Comparison of ENCODE assay signal across 29 cellular contexts in the genomic region with DNA sequence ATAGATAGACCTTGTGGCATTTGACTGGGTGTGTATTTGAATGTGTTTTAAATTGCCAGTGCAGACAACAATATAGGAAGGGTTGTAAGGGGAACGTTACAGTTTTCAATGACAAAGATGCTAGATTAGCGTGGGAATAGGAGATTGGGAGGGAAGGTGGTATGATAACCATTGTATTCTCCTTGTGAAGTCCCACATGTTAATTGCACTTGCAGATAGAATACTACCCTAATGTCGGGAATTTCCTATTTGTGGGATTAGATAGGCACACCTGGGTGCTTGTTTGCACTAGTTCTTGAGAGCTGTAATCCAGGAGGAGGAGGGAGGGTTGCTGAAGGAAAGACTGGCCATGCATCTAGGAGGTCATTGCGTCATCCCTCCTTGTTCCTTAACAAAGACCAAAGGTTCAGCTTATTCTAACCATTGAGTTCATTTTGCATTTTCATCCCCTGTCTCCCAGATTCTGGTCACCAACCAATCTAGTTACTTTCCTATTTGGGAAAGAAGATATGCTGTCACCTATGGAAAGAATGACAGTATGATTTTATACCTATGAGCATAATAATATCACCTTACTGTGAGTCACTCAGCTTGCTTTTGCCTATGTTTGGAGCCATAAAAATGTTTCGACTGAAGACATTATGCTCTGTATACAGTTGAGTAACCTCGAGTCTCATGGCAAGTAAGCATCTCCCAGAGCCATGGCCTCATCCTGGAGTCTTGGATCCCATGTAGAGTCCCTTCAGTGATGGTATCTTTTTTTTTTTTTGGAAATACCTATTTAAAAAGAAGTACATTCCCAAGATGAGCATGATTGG.
DNase-seq lines count a peak whose midpoint lies in the region; ATAC-seq and TF ChIP-seq lines count a peak whose summit lies in the region.
"Had no signal": no experiment of that assay in that cellular context is flagged by ENCODE, and none has a peak within 500 bp of the region (broad histone marks: within the 10 kb centered on the region; RNA-seq: fewer than 3 reads in every experiment).

No MANE protein-coding gene starts in this region.

- H3K27me3 Mint-ChIP-seq in WTC11 (ENCODE audit: low read depth), result no peaks in the 10 kb centered on the region
- H3K27me3 Mint-ChIP-seq: stimulated activated naive CD8-positive, alpha-beta T cell treated with anti-CD3 and anti-CD28 coated beads, Interleukin-15, amount 100 ng/mL, for 72 hours had no signal

- peaks cover 24% of the 10 kb centered on the region for H3K36me3 ChIP-seq in HUES48 (ENCODE audit: control insufficient read depth, insufficient read depth, low read length)
- H3K36me3 ChIP-seq: MG63, SJCRH30, thoracic aorta, uterus, WERI-Rb-1 had no signal

- CTCF ChIA-PET in WTC11 (lab: Charles Lee), result interaction anchor here (0.8 to 1.0 kb wide), 2 partner anchors 12 to 212 kb away, joined by 3 to 4 read pairs; no protein-coding TSS in a partner anchor

- DNase-seq in NCI-H510A treated with DMSO at 0.1 percent for 48 hours (lab: John Stamatoyannopoulos, UW) (peak; percentile 23), NCI-H510A (lab: John Stamatoyannopoulos, UW) (no peak), WTC11 (ENCODE audit: low spot score) (no peak), iPS DF 19.7 (ENCODE audit: low read depth, low spot score) (peak; percentile 35), activated gamma-delta T cell (lab: John Stamatoyannopoulos, UW) (no peak)
- DNase-seq in stimulated activated naive CD4-positive, alpha-beta T cell treated with Interleukin-2 at 50 U/mL for 16 hours (lab: John Stamatoyannopoulos, UW), result no peak
- DNase-seq: 8988T; activated naive CD4-positive, alpha-beta T cell treated with anti-CD3 and anti-CD28 coated beads for 36 hours; amniotic stem cell; Calu3; glutamatergic neuron; GM23248; MG63; NCI-H1417 treated with DMSO at 0.1 percent for 48 hours; NCI-H226; NCI-H774; SJCRH30; stimulated activated CD4-positive, alpha-beta T cell treated with anti-CD3 and anti-CD28 coated beads, Interleukin-1b, Interleukin-23, amount 100 ng/mL, for 48 hours; stimulated activated naive CD8-positive, alpha-beta T cell treated with anti-CD3 and anti-CD28 coated beads, Interleukin-15, amount 100 ng/mL, for 72 hours; SW 1271; uterus; WERI-Rb-1 had no signal

- peak overlapping the region; percentile 14 for H3K27ac ChIP-seq in HUES48 (ENCODE audit: low read depth, low read length)
- H3K27ac ChIP-seq: epithelial cell of prostate, GM23248, KMS-11, SJCRH30, thoracic aorta, uterus, WERI-Rb-1 had no signal

- no peak overlapping the region for H3K4me3 Mint-ChIP-seq in WTC11
- H3K4me3 Mint-ChIP-seq: activated naive CD4-positive, alpha-beta T cell treated with anti-CD3 and anti-CD28 coated beads for 36 hours; stimulated activated naive CD8-positive, alpha-beta T cell treated with anti-CD3 and anti-CD28 coated beads, Interleukin-15, amount 100 ng/mL, for 72 hours had no signal

- H3K27me3 ChIP-seq in HUES48 (ENCODE audit: control insufficient read depth, insufficient read depth, low read length), result no peaks in the 10 kb centered on the region
- H3K27me3 ChIP-seq: MG63, SJCRH30, uterus had no signal

- H3K4me3 ChIP-seq in HUES48 (ENCODE audit: low read depth, low read length), result no peak overlapping the region; the same call in 1 of the 2 replicates
- H3K4me3 ChIP-seq: GM23248, MG63, SJCRH30, smooth muscle cell, thoracic aorta, uterus had no signal

- no peak overlapping the region for H3K9ac ChIP-seq in HUES48 (ENCODE audit: low read depth, low read length)
- H3K9ac ChIP-seq: GM23248, KMS-11 had no signal

- H3K36me3 Mint-ChIP-seq in WTC11, result peaks cover 13% of the 10 kb centered on the region

- H3K4me1 ChIP-seq in HUES48 (ENCODE audit: control insufficient read depth, insufficient read depth, low read length), result peaks cover 61% of the 10 kb centered on the region
- H3K4me1 ChIP-seq: uterus had no signal

- no peaks in the 10 kb centered on the region for H3K9me3 ChIP-seq in HUES48 (ENCODE audit: control insufficient read depth, insufficient read depth, low read length)
- H3K9me3 ChIP-seq: MG63, SJCRH30, thoracic aorta, uterus had no signal

- H3K27ac Mint-ChIP-seq in WTC11, result no peak overlapping the region
- H3K27ac Mint-ChIP-seq: activated naive CD4-positive, alpha-beta T cell treated with anti-CD3 and anti-CD28 coated beads for 36 hours had no signal

- ATAC-seq in WTC11 (peak; percentile 36), GM18861 (IDR thresholded peaks at IDR 0.05; ENCODE audit: unreplicated experiment) (no peak)
- ATAC-seq: left lobe of liver; stimulated activated naive CD8-positive, alpha-beta T cell treated with anti-CD3 and anti-CD28 coated beads, Interleukin-15, amount 100 ng/mL, for 72 hours had no signal

- no peak for TF ChIP-seq CTCF in WTC11 (IDR thresholded peaks at IDR 0.05)

- H3K9me3 Mint-ChIP-seq in WTC11, result no peaks in the 10 kb centered on the region
- H3K9me3 Mint-ChIP-seq: activated naive CD4-positive, alpha-beta T cell treated with anti-CD3 and anti-CD28 coated beads for 36 hours; stimulated activated naive CD8-positive, alpha-beta T cell treated with anti-CD3 and anti-CD28 coated beads, Interleukin-15, amount 100 ng/mL, for 72 hours had no signal

- POLR2A ChIA-PET in WTC11 (lab: Charles Lee), result no interaction called here

- peaks cover 88% of the 10 kb centered on the region for H3K4me1 Mint-ChIP-seq in WTC11

TF ChIP-seq in WTC11, 78 proteins besides CTCF, POLR2A, EP300 and RAD21:
- TF ChIP-seq, protein P1, sequence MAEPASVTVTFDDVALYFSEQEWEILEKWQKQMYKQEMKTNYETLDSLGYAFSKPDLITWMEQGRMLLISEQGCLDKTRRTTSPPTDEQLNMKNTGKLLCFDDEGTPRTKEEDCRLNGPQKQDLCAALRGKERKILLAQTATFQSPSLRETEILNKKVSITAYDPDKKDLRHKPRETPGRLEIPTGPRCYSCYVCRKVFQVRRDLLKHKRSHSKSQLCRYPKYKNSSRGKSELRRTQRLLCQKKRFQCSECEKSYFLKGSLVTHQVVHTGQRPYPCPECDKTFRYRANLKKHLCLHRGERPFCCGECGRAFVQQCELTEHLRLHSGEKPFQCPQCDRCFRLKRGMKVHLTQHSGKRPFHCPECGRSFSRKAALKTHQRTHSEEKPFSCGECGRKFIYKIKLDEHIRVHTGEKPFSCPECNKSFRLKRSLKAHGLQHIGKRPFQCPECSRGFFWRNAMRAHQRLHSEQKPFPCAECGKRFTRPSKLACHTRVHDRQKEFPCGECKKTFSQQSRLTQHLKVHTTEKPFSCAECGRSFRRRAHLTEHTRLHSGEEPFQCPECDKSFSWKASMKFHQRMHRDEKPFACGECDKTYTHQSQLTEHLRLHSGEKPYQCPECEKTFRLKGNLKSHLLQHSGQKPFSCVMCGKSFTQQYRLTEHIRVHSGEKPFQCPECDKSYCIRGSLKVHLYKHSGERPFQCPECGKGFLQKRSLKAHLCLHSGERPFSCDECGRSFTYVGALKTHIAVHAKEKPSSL (CRISPR knock-in tag; conservative IDR thresholded peaks at IDR 0.05), result no peak
- TF ChIP-seq TCF7 (CRISPR knock-in tag; IDR thresholded peaks at IDR 0.05; ENCODE audit: low read depth) (no peak), ESRRA (CRISPR knock-in tag; IDR thresholded peaks at IDR 0.05; ENCODE audit: borderline replicate concordance) (no peak), NFATC4 (CRISPR knock-in tag; IDR thresholded peaks at IDR 0.05) (no peak), FOXJ3 (CRISPR knock-in tag; IDR thresholded peaks at IDR 0.05; ENCODE audit: borderline replicate concordance) (no peak), TEAD4 (CRISPR knock-in tag; IDR thresholded peaks at IDR 0.05) (no peak), NR2C2 (CRISPR knock-in tag; IDR thresholded peaks at IDR 0.05) (no peak), OVOL2 (CRISPR knock-in tag; IDR thresholded peaks at IDR 0.05; ENCODE audit: borderline replicate concordance) (no peak), ZNF317 (CRISPR knock-in tag; IDR thresholded peaks at IDR 0.05; ENCODE audit: borderline replicate concordance, low read depth) (no peak)
- TF ChIP-seq, protein P2, sequence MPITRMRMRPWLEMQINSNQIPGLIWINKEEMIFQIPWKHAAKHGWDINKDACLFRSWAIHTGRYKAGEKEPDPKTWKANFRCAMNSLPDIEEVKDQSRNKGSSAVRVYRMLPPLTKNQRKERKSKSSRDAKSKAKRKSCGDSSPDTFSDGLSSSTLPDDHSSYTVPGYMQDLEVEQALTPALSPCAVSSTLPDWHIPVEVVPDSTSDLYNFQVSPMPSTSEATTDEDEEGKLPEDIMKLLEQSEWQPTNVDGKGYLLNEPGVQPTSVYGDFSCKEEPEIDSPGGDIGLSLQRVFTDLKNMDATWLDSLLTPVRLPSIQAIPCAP (CRISPR knock-in tag; IDR thresholded peaks at IDR 0.05), result no peak
- TF ChIP-seq, protein P3, sequence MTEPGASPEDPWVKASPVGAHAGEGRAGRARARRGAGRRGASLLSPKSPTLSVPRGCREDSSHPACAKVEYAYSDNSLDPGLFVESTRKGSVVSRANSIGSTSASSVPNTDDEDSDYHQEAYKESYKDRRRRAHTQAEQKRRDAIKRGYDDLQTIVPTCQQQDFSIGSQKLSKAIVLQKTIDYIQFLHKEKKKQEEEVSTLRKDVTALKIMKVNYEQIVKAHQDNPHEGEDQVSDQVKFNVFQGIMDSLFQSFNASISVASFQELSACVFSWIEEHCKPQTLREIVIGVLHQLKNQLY (CRISPR knock-in tag; IDR thresholded peaks at IDR 0.05), result no peak

Comparison
In these comparisons a context has a peak if more than half of its experiments do, and no peak if none do; other contexts are left out.
1. DNase-seq: peak in NCI-H510A treated with DMSO at 0.1 percent for 48 hours (single experiment) and iPS DF 19.7 (single experiment); none in NCI-H510A (single experiment), WTC11 (single experiment), activated gamma-delta T cell (single experiment) and stimulated activated naive CD4-positive, alpha-beta T cell treated with Interleukin-2 at 50 U/mL for 16 hours (single experiment).